In the genomic region with DNA sequence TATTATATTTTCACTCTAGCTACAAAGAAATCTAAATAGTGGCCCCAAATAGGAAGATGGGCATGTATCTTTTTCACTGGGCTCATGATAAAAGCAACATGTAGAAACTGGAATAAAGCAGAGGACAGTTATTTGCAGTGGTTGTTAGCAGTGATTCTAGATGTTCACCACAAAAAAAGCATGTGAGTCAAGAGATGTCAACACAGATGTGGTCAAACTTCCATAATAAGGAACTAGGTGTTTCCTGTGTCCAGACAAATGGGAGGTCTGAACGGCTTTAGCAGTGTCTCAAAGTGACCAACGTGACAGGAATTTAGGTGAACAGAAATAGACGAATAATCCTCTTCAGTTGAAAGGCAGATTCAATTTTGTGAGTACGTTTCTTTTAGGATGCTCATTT, we compare ENCODE assay signal across 1 cellular context.
TF ChIP-seq lines count a peak whose summit lies in the region.

No MANE protein-coding gene starts in this region.

TF ChIP-seq in GM23338, 12 proteins besides CTCF, POLR2A, EP300 and RAD21 (continued from another document):
- TF ChIP-seq, protein P1, sequence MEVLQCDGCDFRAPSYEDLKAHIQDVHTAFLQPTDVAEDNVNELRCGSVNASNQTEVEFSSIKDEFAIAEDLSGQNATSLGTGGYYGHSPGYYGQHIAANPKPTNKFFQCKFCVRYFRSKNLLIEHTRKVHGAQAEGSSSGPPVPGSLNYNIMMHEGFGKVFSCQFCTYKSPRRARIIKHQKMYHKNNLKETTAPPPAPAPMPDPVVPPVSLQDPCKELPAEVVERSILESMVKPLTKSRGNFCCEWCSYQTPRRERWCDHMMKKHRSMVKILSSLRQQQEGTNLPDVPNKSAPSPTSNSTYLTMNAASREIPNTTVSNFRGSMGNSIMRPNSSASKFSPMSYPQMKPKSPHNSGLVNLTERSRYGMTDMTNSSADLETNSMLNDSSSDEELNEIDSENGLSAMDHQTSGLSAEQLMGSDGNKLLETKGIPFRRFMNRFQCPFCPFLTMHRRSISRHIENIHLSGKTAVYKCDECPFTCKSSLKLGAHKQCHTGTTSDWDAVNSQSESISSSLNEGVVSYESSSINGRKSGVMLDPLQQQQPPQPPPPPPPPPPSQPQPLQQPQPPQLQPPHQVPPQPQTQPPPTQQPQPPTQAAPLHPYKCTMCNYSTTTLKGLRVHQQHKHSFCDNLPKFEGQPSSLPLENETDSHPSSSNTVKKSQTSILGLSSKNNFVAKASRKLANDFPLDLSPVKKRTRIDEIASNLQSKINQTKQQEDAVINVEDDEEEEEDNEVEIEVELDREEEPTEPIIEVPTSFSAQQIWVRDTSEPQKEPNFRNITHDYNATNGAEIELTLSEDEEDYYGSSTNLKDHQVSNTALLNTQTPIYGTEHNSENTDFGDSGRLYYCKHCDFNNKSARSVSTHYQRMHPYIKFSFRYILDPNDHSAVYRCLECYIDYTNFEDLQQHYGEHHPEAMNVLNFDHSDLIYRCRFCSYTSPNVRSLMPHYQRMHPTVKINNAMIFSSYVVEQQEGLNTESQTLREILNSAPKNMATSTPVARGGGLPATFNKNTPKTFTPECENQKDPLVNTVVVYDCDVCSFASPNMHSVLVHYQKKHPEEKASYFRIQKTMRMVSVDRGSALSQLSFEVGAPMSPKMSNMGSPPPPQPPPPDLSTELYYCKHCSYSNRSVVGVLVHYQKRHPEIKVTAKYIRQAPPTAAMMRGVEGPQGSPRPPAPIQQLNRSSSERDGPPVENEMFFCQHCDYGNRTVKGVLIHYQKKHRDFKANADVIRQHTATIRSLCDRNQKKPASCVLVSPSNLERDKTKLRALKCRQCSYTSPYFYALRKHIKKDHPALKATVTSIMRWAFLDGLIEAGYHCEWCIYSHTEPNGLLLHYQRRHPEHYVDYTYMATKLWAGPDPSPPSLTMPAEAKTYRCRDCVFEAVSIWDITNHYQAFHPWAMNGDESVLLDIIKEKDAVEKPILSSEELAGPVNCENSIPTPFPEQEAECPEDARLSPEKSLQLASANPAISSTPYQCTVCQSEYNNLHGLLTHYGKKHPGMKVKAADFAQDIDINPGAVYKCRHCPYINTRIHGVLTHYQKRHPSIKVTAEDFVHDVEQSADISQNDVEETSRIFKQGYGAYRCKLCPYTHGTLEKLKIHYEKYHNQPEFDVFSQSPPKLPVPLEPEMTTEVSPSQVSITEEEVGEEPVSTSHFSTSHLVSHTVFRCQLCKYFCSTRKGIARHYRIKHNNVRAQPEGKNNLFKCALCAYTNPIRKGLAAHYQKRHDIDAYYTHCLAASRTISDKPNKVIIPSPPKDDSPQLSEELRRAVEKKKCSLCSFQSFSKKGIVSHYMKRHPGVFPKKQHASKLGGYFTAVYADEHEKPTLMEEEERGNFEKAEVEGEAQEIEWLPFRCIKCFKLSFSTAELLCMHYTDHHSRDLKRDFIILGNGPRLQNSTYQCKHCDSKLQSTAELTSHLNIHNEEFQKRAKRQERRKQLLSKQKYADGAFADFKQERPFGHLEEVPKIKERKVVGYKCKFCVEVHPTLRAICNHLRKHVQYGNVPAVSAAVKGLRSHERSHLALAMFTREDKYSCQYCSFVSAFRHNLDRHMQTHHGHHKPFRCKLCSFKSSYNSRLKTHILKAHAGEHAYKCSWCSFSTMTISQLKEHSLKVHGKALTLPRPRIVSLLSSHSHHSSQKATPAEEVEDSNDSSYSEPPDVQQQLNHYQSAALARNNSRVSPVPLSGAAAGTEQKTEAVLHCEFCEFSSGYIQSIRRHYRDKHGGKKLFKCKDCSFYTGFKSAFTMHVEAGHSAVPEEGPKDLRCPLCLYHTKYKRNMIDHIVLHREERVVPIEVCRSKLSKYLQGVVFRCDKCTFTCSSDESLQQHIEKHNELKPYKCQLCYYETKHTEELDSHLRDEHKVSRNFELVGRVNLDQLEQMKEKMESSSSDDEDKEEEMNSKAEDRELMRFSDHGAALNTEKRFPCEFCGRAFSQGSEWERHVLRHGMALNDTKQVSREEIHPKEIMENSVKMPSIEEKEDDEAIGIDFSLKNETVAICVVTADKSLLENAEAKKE (CRISPR knock-in tag; IDR thresholded peaks at IDR 0.05): no peak
- TF ChIP-seq, protein P2, sequence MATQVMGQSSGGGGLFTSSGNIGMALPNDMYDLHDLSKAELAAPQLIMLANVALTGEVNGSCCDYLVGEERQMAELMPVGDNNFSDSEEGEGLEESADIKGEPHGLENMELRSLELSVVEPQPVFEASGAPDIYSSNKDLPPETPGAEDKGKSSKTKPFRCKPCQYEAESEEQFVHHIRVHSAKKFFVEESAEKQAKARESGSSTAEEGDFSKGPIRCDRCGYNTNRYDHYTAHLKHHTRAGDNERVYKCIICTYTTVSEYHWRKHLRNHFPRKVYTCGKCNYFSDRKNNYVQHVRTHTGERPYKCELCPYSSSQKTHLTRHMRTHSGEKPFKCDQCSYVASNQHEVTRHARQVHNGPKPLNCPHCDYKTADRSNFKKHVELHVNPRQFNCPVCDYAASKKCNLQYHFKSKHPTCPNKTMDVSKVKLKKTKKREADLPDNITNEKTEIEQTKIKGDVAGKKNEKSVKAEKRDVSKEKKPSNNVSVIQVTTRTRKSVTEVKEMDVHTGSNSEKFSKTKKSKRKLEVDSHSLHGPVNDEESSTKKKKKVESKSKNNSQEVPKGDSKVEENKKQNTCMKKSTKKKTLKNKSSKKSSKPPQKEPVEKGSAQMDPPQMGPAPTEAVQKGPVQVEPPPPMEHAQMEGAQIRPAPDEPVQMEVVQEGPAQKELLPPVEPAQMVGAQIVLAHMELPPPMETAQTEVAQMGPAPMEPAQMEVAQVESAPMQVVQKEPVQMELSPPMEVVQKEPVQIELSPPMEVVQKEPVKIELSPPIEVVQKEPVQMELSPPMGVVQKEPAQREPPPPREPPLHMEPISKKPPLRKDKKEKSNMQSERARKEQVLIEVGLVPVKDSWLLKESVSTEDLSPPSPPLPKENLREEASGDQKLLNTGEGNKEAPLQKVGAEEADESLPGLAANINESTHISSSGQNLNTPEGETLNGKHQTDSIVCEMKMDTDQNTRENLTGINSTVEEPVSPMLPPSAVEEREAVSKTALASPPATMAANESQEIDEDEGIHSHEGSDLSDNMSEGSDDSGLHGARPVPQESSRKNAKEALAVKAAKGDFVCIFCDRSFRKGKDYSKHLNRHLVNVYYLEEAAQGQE (IDR thresholded peaks at IDR 0.05; ENCODE audit: unreplicated experiment): no peak
- TF ChIP-seq CREB1 (CRISPR knock-in tag; IDR thresholded peaks at IDR 0.05; ENCODE audit: low read depth): no peak
- no peak for TF ChIP-seq NANOG (IDR thresholded peaks at IDR 0.05; ENCODE audit: borderline replicate concordance)
